Comparison of ENCODE assay signal across 20 cellular contexts in genomic region chr10:48400850-48401220, GRCh38.
DNase-seq lines count a peak whose midpoint lies in the region; ATAC-seq and TF ChIP-seq lines count a peak whose summit lies in the region.
"Had no signal": no experiment of that assay in that cellular context is flagged by ENCODE, and none has a peak within 500 bp of the region (broad histone marks: within the 10 kb centered on the region; RNA-seq: fewer than 3 reads in every experiment).

No MANE protein-coding gene starts in this region.

- POLR2A ChIA-PET in activated CD8-positive, alpha-beta T cell treated with anti-CD3 and anti-CD28 coated beads for 36 hours (lab: Charles Lee) = no interaction called here
- POLR2A ChIA-PET in activated CD8-positive, alpha-beta T cell treated with anti-CD3 and anti-CD28 coated beads, Interleukin-2, amount 10 ng/mL, durations not matched to agents 7 days and 5 days (lab: Charles Lee) = no interaction called here

- H3K4me2 ChIP-seq in neural progenitor cell = no peak overlapping the region

- H3K79me2 ChIP-seq in neural progenitor cell (ENCODE audit: low read depth) = peaks cover 65% of the 10 kb centered on the region

- TF ChIP-seq POLR2A in sigmoid colon (IDR thresholded peaks at IDR 0.05) = no peak

- H3K9ac ChIP-seq in adipocyte (ENCODE audit: low read length) = no peak overlapping the region
- H3K9ac ChIP-seq in neural progenitor cell = no peak overlapping the region

- CTCF ChIA-PET in activated CD8-positive, alpha-beta T cell treated with anti-CD3 and anti-CD28 coated beads for 36 hours (lab: Charles Lee) = no interaction called here
- CTCF ChIA-PET in activated CD8-positive, alpha-beta T cell treated with anti-CD3 and anti-CD28 coated beads, Interleukin-2, amount 10 ng/mL, durations not matched to agents 7 days and 5 days (lab: Charles Lee) = interaction anchor here (1.1 to 1.2 kb wide), 2 partner anchors 10 to 38 kb away, joined by 3 read pairs; no protein-coding TSS in a partner anchor

- H3K9me3 ChIP-seq in adipocyte (ENCODE audit: control insufficient read depth, low read length) = no peaks in the 10 kb centered on the region
- H3K9me3 ChIP-seq in neural progenitor cell (ENCODE audit: low read depth) = no peaks in the 10 kb centered on the region
- H3K9me3 ChIP-seq in sigmoid colon = no peaks in the 10 kb centered on the region
- H3K9me3 ChIP-seq: suprapubic skin had no signal

- H3K36me3 ChIP-seq in adipocyte (ENCODE audit: control insufficient read depth, insufficient read depth, low read length, severe bottlenecking) (no peaks in the 10 kb centered on the region), neural progenitor cell (peaks cover 4% of the 10 kb centered on the region), sigmoid colon (no peaks in the 10 kb centered on the region)
- H3K36me3 ChIP-seq: suprapubic skin had no signal

- peaks cover 65% of the 10 kb centered on the region for H4K20me1 ChIP-seq in neural progenitor cell (ENCODE audit: low read depth)

- intact Hi-C loops in activated CD8-positive, alpha-beta T cell treated with anti-CD3 and anti-CD28 coated beads for 36 hours (cut with micrococcal nuclease) = no loop called here
- intact Hi-C loops in sigmoid colon (cut with DNase I) = no loop called here

- no peaks in the 10 kb centered on the region for H3K9me3 Mint-ChIP-seq in activated CD8-positive, alpha-beta T cell treated with anti-CD3 and anti-CD28 coated beads for 36 hours
- H3K9me3 Mint-ChIP-seq in activated CD8-positive, alpha-beta T cell treated with anti-CD3 and anti-CD28 coated beads, Interleukin-2, amount 10 ng/mL, durations not matched to agents 7 days and 5 days (ENCODE audit: insufficient read depth) = no peaks in the 10 kb centered on the region
- H3K9me3 Mint-ChIP-seq in neural progenitor cell = no peaks in the 10 kb centered on the region
- H3K9me3 Mint-ChIP-seq: activated naive CD8-positive, alpha-beta T cell treated with anti-CD3 and anti-CD28 coated beads, Interleukin-2, amount 10 ng/mL, durations not matched to agents 7 days and 5 days; stimulated activated memory B cell treated with anti-CD40 and anti-IgM and Interleukin-4, amounts not matched to agents 10 μg/mL and 1 μg/mL and 100 μg/mL, for 72 hours had no signal

- no peak overlapping the region for H3K27ac Mint-ChIP-seq in activated CD8-positive, alpha-beta T cell treated with anti-CD3 and anti-CD28 coated beads for 36 hours
- no peak overlapping the region for H3K27ac Mint-ChIP-seq in activated CD8-positive, alpha-beta T cell treated with anti-CD3 and anti-CD28 coated beads, Interleukin-2, amount 10 ng/mL, durations not matched to agents 7 days and 5 days
- no peak overlapping the region for H3K27ac Mint-ChIP-seq in neural progenitor cell
- H3K27ac Mint-ChIP-seq: activated naive CD8-positive, alpha-beta T cell treated with anti-CD3 and anti-CD28 coated beads, Interleukin-2, amount 10 ng/mL, durations not matched to agents 7 days and 5 days; stimulated activated memory B cell treated with anti-CD40 and anti-IgM and Interleukin-4, amounts not matched to agents 10 μg/mL and 1 μg/mL and 100 μg/mL, for 72 hours had no signal

- no peaks in the 10 kb centered on the region for H3K27me3 Mint-ChIP-seq in activated CD8-positive, alpha-beta T cell treated with anti-CD3 and anti-CD28 coated beads for 36 hours
- H3K27me3 Mint-ChIP-seq in activated CD8-positive, alpha-beta T cell treated with anti-CD3 and anti-CD28 coated beads, Interleukin-2, amount 10 ng/mL, durations not matched to agents 7 days and 5 days (ENCODE audit: low read depth) = no peaks in the 10 kb centered on the region
- H3K27me3 Mint-ChIP-seq in neural progenitor cell (ENCODE audit: insufficient read depth, low read depth) = no peaks in the 10 kb centered on the region
- H3K27me3 Mint-ChIP-seq: activated naive CD8-positive, alpha-beta T cell treated with anti-CD3 and anti-CD28 coated beads, Interleukin-2, amount 10 ng/mL, durations not matched to agents 7 days and 5 days; stimulated activated memory B cell treated with anti-CD40 and anti-IgM and Interleukin-4, amounts not matched to agents 10 μg/mL and 1 μg/mL and 100 μg/mL, for 72 hours had no signal

- H2AFZ ChIP-seq in neural progenitor cell (replicated peaks) = no peak overlapping the region

- H3K27me3 ChIP-seq in adipocyte (replicated peaks; ENCODE audit: control insufficient read depth, insufficient read depth, low read length) (no peaks in the 10 kb centered on the region), neural progenitor cell (no peaks in the 10 kb centered on the region), sigmoid colon (no peaks in the 10 kb centered on the region)
- H3K27me3 ChIP-seq: suprapubic skin had no signal

- H3F3A ChIP-seq in neural progenitor cell (ENCODE audit: low read depth) = peaks cover 28% of the 10 kb centered on the region

- TF ChIP-seq EP300 in sigmoid colon (IDR thresholded peaks at IDR 0.05) = no peak

- peaks cover 24% of the 10 kb centered on the region for H3K4me1 Mint-ChIP-seq in activated CD8-positive, alpha-beta T cell treated with anti-CD3 and anti-CD28 coated beads for 36 hours (ENCODE audit: low read depth)
- peaks cover 6% of the 10 kb centered on the region for H3K4me1 Mint-ChIP-seq in activated CD8-positive, alpha-beta T cell treated with anti-CD3 and anti-CD28 coated beads, Interleukin-2, amount 10 ng/mL, durations not matched to agents 7 days and 5 days (ENCODE audit: low read depth)
- peaks cover 33% of the 10 kb centered on the region for H3K4me1 Mint-ChIP-seq in neural progenitor cell

- H3K36me3 Mint-ChIP-seq in activated CD8-positive, alpha-beta T cell treated with anti-CD3 and anti-CD28 coated beads for 36 hours (ENCODE audit: low read depth) = peaks cover 2% of the 10 kb centered on the region
- no peaks in the 10 kb centered on the region for H3K36me3 Mint-ChIP-seq in activated CD8-positive, alpha-beta T cell treated with anti-CD3 and anti-CD28 coated beads, Interleukin-2, amount 10 ng/mL, durations not matched to agents 7 days and 5 days (ENCODE audit: low read depth)
- H3K36me3 Mint-ChIP-seq in neural progenitor cell = peaks cover 9% of the 10 kb centered on the region

- H3K27ac ChIP-seq in neural progenitor cell (no peak overlapping the region), sigmoid colon (no peak overlapping the region)
- H3K27ac ChIP-seq: suprapubic skin had no signal

- WGBS in sigmoid colon, 2 donors = 95 to 100% methylated on average over 1 of the region's 1 CpG

- DNase-seq in activated CD8-positive, alpha-beta T cell treated with anti-CD3 and anti-CD28 coated beads for 36 hours = no peak
- DNase-seq in activated CD8-positive, alpha-beta T cell treated with anti-CD3 and anti-CD28 coated beads, Interleukin-2, amount 10 ng/mL, durations not matched to agents 7 days and 5 days = no peak
- DNase-seq in adipocyte (ENCODE audit: low read depth) (peak; percentile 33), medulla oblongata (ENCODE audit: extremely low spot score) (peak; percentile 8), neural progenitor cell (ENCODE audit: low spot score) (no peak), sigmoid colon (no peak), mucosa of gallbladder (ENCODE audit: low spot score) (no peak)
- DNase-seq: 8988T; activated CD8-positive, alpha-beta memory T cell treated with anti-CD3 and anti-CD28 coated beads for 24 hours; activated gamma-delta T cell; activated naive CD8-positive, alpha-beta T cell treated with anti-CD3 and anti-CD28 coated beads, Interleukin-2, amount 10 ng/mL, durations not matched to agents 7 days and 5 days; central memory CD4-positive, alpha-beta T cell; Karpas-422; NCI-H146; NCI-H446 treated with DMSO at 0.1 percent for 48 hours; stimulated activated CD4-positive, alpha-beta T cell treated with anti-CD3 and anti-CD28 coated beads, Interleukin-4, amount 100 ng/mL, for 24 hours had no signal

- TF ChIP-seq CTCF in activated CD8-positive, alpha-beta T cell treated with anti-CD3 and anti-CD28 coated beads for 36 hours (IDR thresholded peaks at IDR 0.05) = no peak
- TF ChIP-seq CTCF in neural progenitor cell (IDR thresholded peaks at IDR 0.05) (no peak), sigmoid colon (IDR thresholded peaks at IDR 0.05) (no peak)

- no peak overlapping the region for H3K4me3 ChIP-seq in adipocyte (ENCODE audit: low read length)
- H3K4me3 ChIP-seq in neural progenitor cell = no peak overlapping the region
- H3K4me3 ChIP-seq in sigmoid colon = no peak overlapping the region
- H3K4me3 ChIP-seq: suprapubic skin had no signal

- peak; percentile 34 for ATAC-seq in activated CD8-positive, alpha-beta T cell treated with anti-CD3 and anti-CD28 coated beads for 36 hours
- ATAC-seq in activated CD8-positive, alpha-beta T cell treated with anti-CD3 and anti-CD28 coated beads, Interleukin-2, amount 10 ng/mL, durations not matched to agents 7 days and 5 days = no peak
- no peak for ATAC-seq in GM18520 (IDR thresholded peaks at IDR 0.05; ENCODE audit: unreplicated experiment)
- ATAC-seq: sciatic nerve; stimulated activated memory B cell treated with anti-CD40 and anti-IgM and Interleukin-4, amounts not matched to agents 10 μg/mL and 1 μg/mL and 100 μg/mL, for 72 hours had no signal

- H3K4me1 ChIP-seq in adipocyte (ENCODE audit: control insufficient read depth, insufficient read depth, low read length) (peaks cover 58% of the 10 kb centered on the region), neural progenitor cell (peaks cover 20% of the 10 kb centered on the region), sigmoid colon (peaks cover 0 to 31% (median 29%) of the 10 kb centered on the region in 4 donors)
- H3K4me1 ChIP-seq: suprapubic skin had no signal

- no peak overlapping the region for H3K4me3 Mint-ChIP-seq in activated CD8-positive, alpha-beta T cell treated with anti-CD3 and anti-CD28 coated beads for 36 hours
- H3K4me3 Mint-ChIP-seq in activated CD8-positive, alpha-beta T cell treated with anti-CD3 and anti-CD28 coated beads, Interleukin-2, amount 10 ng/mL, durations not matched to agents 7 days and 5 days = no peak overlapping the region
- H3K4me3 Mint-ChIP-seq in neural progenitor cell = no peak overlapping the region
- H3K4me3 Mint-ChIP-seq: activated naive CD8-positive, alpha-beta T cell treated with anti-CD3 and anti-CD28 coated beads, Interleukin-2, amount 10 ng/mL, durations not matched to agents 7 days and 5 days; stimulated activated memory B cell treated with anti-CD40 and anti-IgM and Interleukin-4, amounts not matched to agents 10 μg/mL and 1 μg/mL and 100 μg/mL, for 72 hours had no signal

Comparison
In these comparisons a context has a peak if more than half of its experiments do, and no peak if none do; other contexts are left out.
1. DNase-seq: peak in adipocyte (single experiment) and medulla oblongata (single experiment); none in activated CD8-positive, alpha-beta T cell treated with anti-CD3 and anti-CD28 coated beads for 36 hours (single experiment), activated CD8-positive, alpha-beta T cell treated with anti-CD3 and anti-CD28 coated beads, Interleukin-2, amount 10 ng/mL, durations not matched to agents 7 days and 5 days (single experiment), neural progenitor cell (single experiment), sigmoid colon (single experiment) and mucosa of gallbladder (single experiment).